Comparison of ENCODE assay signal across 11 cellular contexts in the genomic region with DNA sequence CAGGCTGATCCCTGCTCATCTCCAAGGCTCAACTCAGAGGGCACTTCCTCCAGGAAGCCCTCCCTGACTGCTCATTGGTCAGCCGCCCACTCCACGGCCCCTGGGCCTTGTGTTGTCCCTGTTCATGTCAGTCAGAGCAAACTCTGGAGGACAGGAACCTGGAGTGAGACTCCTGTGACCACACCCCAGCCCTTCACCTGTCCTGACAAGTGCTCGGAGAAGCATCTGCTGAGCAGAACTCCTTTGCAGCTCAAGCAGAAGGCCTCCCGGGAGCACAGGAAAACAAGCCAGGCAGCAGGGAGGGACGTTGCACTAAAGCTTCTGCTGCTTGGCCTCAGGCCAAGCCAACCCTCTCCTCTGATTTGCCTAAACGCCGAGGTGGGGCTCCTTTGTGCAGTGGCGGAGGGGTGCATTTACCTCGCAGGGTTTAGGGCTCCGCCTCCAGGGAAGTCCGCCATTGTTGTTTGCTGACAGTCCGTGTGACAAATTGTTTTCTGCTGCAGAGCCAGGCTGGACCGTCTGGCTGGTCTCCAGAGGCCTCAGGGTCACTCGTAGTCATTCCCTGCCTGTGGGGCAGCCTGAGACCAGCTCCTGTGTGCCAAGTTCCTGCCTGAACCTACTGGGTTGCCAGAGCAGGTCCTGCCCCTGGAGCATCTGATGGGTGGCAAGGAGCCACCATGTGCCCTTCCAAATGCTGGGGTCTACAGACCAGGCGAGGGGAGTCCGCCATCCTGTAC.
DNase-seq lines count a peak whose midpoint lies in the region; ATAC-seq, FAIRE-seq and TF ChIP-seq lines count a peak whose summit lies in the region.
"Had no signal": no experiment of that assay in that cellular context is flagged by ENCODE, and none has a peak within 500 bp of the region (broad histone marks: within the 10 kb centered on the region; RNA-seq: fewer than 3 reads in every experiment).

No MANE protein-coding gene starts in this region.

- whole genome bisulfite sequencing in GM12878 (ENCODE audit: insufficient coverage, insufficient replicate concordance, low lambda C conversion rate, missing lambda C conversion rate): 22% methylated on average over 16 of the region's 16 CpGs
- no CpG with 5 or more reads among the region's 16 CpGs for WGBS in trophoblast cell (ENCODE audit: extremely low coverage, insufficient coverage, insufficient read length)

- H3K23ac ChIP-seq in trophoblast cell (ENCODE audit: low read length): no peak overlapping the region

- DNase-seq in NCI-H2081 (lab: John Stamatoyannopoulos, UW): peak; percentile 96 to 99
- DNase-seq in GM12878 (ENCODE audit: low read depth, low spot score): no peak
- peak; percentile 5 for DNase-seq in pons (ENCODE audit: low spot score)
- no peak for DNase-seq in RCC 7860 (ENCODE audit: low spot score)
- no peak for DNase-seq in medulla oblongata (ENCODE audit: extremely low spot score)
- no peak for DNase-seq in trophoblast cell
- DNase-seq: activated CD4-positive, alpha-beta T cell treated with anti-CD3 and anti-CD28 coated beads for 48 hours; central memory CD4-positive, alpha-beta T cell had no signal

- H4K12ac ChIP-seq in trophoblast cell (ENCODE audit: low read depth, low read length): no peak overlapping the region

- in situ Hi-C loops in GM12878 (cut with MboI): no loop called here

- H3K9ac ChIP-seq in GM12878 (ENCODE audit: control insufficient read depth, insufficient read depth, low read length): no peak overlapping the region
- H3K9ac ChIP-seq in trophoblast cell (ENCODE audit: low read length): no peak overlapping the region

- no TSS peak for BruUV-seq in GM12878 (replicated peaks; lab: Mats Ljungman, UMichigan)

- H2BK12ac ChIP-seq in trophoblast cell (ENCODE audit: low read length): no peak overlapping the region

- POLR2A ChIA-PET in GM12878 (lab: Charles Lee): no interaction called here

- H3K36me3 ChIP-seq in GM12878 (ENCODE audit: control insufficient read depth in 2 of 2, insufficient read depth in 2 of 2, low read length in 1 of 2) (no peaks in the 10 kb centered on the region), trophoblast cell (ENCODE audit: control insufficient read depth in 1 of 2, insufficient read depth in 2 of 2, low read length in 2 of 2) (no peaks in the 10 kb centered on the region)

- H2BK120ac ChIP-seq in trophoblast cell (ENCODE audit: insufficient read depth, low read length, poor library complexity): no peak overlapping the region

- RAD21 ChIA-PET in GM12878 (lab: Charles Lee; ENCODE audit: unreplicated experiment): no interaction called here

- no peak overlapping the region for H3K4me2 ChIP-seq in GM12878 (ENCODE audit: control insufficient read depth, insufficient read depth)
- H3K4me2 ChIP-seq in trophoblast cell (ENCODE audit: low read length): no peak overlapping the region

- no peaks in the 10 kb centered on the region for H3K79me1 ChIP-seq in trophoblast cell (ENCODE audit: low read length)

- no peak for TF ChIP-seq RAD21 in GM12878 (IDR thresholded peaks at IDR 0.05; ENCODE audit: insufficient read depth, low read depth, low read length)

- no peak for TF ChIP-seq CTCF in GM12878 (IDR thresholded peaks at IDR 0.05 in 2 of 3, conservative IDR thresholded peaks at IDR 0.05 in 1 of 3; ENCODE audit: control insufficient read depth in 2 of 3, extremely low read depth in 1 of 3, insufficient read depth in 1 of 3, low read depth in 3 of 3, low read length in 3 of 3)

- H3K27me3 ChIP-seq in GM12878 (replicated peaks in 1 of 2; ENCODE audit: control insufficient read depth in 2 of 2, insufficient read depth in 2 of 2, low read length in 1 of 2) (peaks cover 0 to 2% of the 10 kb centered on the region in 2 experiments; a peak in 2 of 4 replicates), trophoblast cell (ENCODE audit: insufficient read depth, low read length) (no peaks in the 10 kb centered on the region)

- no peak for TF ChIP-seq POLR2A in GM12878 (IDR thresholded peaks at IDR 0.05; ENCODE audit: low read depth, low read length)

- H2AFZ ChIP-seq in GM12878 (ENCODE audit: control insufficient read depth, low read depth, low read length): no peak overlapping the region
- no peak overlapping the region for H2AFZ ChIP-seq in trophoblast cell (ENCODE audit: insufficient read depth, low read length, poor library complexity)

- CTCF ChIA-PET in GM12878 (lab: Yijun Ruan, JAX): no interaction called here

- SMC1A ChIA-PET in GM12878 (lab: Charles Lee; ENCODE audit: uncharacterized antibody, unreplicated experiment): no interaction called here

- no peak overlapping the region for H2AK5ac ChIP-seq in trophoblast cell (ENCODE audit: low read length)

- H4K91ac ChIP-seq in trophoblast cell (ENCODE audit: low read depth, low read length): no peak overlapping the region

- H4K20me1 ChIP-seq in GM12878 (ENCODE audit: control insufficient read depth, insufficient read depth): no peaks in the 10 kb centered on the region

- no peak overlapping the region for H4K8ac ChIP-seq in trophoblast cell (ENCODE audit: low read depth, low read length)

- H3K9me3 ChIP-seq in GM12878 (replicated peaks; ENCODE audit: control insufficient read depth, insufficient read depth, low read length): no peaks in the 10 kb centered on the region
- H3K9me3 ChIP-seq in trophoblast cell (ENCODE audit: insufficient read depth, low read depth, low read length): no peaks in the 10 kb centered on the region

- H3K4me3 ChIP-seq in GM12878: no peak overlapping the region
- H3K4me3 ChIP-seq in trophoblast cell (ENCODE audit: low read depth, low read length): no peak overlapping the region

- H3K4me1 ChIP-seq in GM12878 (ENCODE audit: control insufficient read depth, insufficient read depth, low read length): peaks cover 11% of the 10 kb centered on the region
- peaks cover 2 to 5% of the 10 kb centered on the region in 2 experiments for H3K4me1 ChIP-seq in trophoblast cell (ENCODE audit: control insufficient read depth in 1 of 2, insufficient read depth in 2 of 2, low read length in 2 of 2)

- H3K79me2 ChIP-seq in GM12878 (ENCODE audit: control insufficient read depth, insufficient read depth, low read length) (no peaks in the 10 kb centered on the region), trophoblast cell (ENCODE audit: control insufficient read depth, insufficient read depth, low read length, poor library complexity) (no peaks in the 10 kb centered on the region)

- ATAC-seq in GM19438 (IDR thresholded peaks at IDR 0.05; ENCODE audit: low read depth, unreplicated experiment) (peak; percentile 64), GM12878 (no peak), GM21529 (IDR thresholded peaks at IDR 0.05; ENCODE audit: unreplicated experiment) (no peak)

- no peak overlapping the region for H2BK5ac ChIP-seq in trophoblast cell (ENCODE audit: low read depth, low read length, poor library complexity)

- FAIRE-seq in GM12878 (lab: Jason Lieb, UNC) (no peak), RCC 7860 (lab: Jason Lieb, UNC) (no peak)
- FAIRE-seq: islet of Langerhans had no signal

- H3K4ac ChIP-seq in trophoblast cell (ENCODE audit: low read depth, low read length): no peak overlapping the region

- intact Hi-C loops in GM12878 (cut with micrococcal nuclease; ENCODE audit: unreplicated experiment): no loop called here

- H3K18ac ChIP-seq in trophoblast cell (ENCODE audit: low read length): no peak overlapping the region

- TF ChIP-seq EP300 in GM12878 (IDR thresholded peaks at IDR 0.05; ENCODE audit: borderline replicate concordance in 1 of 2, control insufficient read depth in 1 of 2, low read depth in 2 of 2, low read length in 2 of 2): no peak

- H3K27ac ChIP-seq in GM12878 (ENCODE audit: control insufficient read depth, insufficient read depth) (no peak overlapping the region), trophoblast cell (ENCODE audit: low read depth, low read length) (no peak overlapping the region)

- no peak overlapping the region for H3K14ac ChIP-seq in trophoblast cell (ENCODE audit: low read length)

TF ChIP-seq in GM12878, 131 proteins besides CTCF, POLR2A, EP300 and RAD21:
- TF ChIP-seq SIN3A (IDR thresholded peaks at IDR 0.05; ENCODE audit: low read depth, low read length): no peak
- 0 out of 2 replicates have a peak, but pooled peaks have one; percentile 37 for TF ChIP-seq YY1 (IDR thresholded peaks at IDR 0.05; ENCODE audit: low read depth, low read length)

Comparison
In these comparisons a context has a peak if more than half of its experiments do, and no peak if none do; other contexts are left out.
1. DNase-seq: peak in NCI-H2081 (2 of 2) and pons (single experiment); none in GM12878 (single experiment), RCC 7860 (single experiment), medulla oblongata (single experiment) and trophoblast cell (0 of 2).